In the genomic region with DNA sequence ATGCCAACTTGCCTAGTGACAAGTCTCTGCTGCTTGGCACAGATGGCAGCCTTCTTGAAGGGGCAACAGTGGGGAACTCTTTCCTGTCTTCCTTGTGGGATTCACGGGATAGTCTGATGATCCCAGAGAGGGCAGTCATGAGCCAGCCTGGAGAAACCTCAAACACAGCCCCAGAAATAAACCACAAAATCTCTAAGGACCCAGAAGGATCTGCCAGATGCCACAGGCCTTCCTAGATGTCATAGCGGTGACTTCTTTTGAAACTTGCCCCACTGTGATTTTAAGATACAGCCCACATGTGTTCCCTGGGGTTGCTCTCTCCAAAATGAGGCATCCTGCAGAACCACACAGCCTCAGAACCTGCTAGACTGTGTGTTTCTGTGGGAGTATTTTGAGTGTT, we compare ENCODE assay signal across 21 cellular contexts.
"Had no signal": no experiment of that assay in that cellular context is flagged by ENCODE, and none has a peak within 500 bp of the region (broad histone marks: within the 10 kb centered on the region; RNA-seq: fewer than 3 reads in every experiment).

No MANE protein-coding gene starts in this region.

- H3K4me1 ChIP-seq: left ventricle myocardium inferior, pancreas, prostate gland, spleen, suprapubic skin, tibial artery, uterus had no signal

- ATAC-seq: naive thymus-derived CD8-positive, alpha-beta T cell; pancreas; right cardiac atrium; sciatic nerve; stimulated activated effector memory CD8-positive, alpha-beta T cell treated with anti-CD3 and anti-CD28 coated beads, Interleukin-12 subunit alpha, Interleukin-12 subunit beta, amount 100 ng/mL, for 72 hours had no signal

- H3K36me3 ChIP-seq: left ventricle myocardium inferior, pancreas, prostate gland, spleen, suprapubic skin, thoracic aorta, tibial artery, uterus had no signal

- H3K4me3 ChIP-seq: hepatocyte, left ventricle myocardium inferior, lung, pancreas, prostate gland, spleen, suprapubic skin, thoracic aorta, tibial artery, uterus had no signal

- H3K27me3 ChIP-seq: hepatocyte, pancreas, spleen, suprapubic skin, tibial artery, uterus had no signal

- H3K79me2 ChIP-seq: hepatocyte had no signal

- H3K4me2 ChIP-seq: hepatocyte had no signal

- DNase-seq: islet precursor cell; left ventricle myocardium inferior; mesendoderm; naive thymus-derived CD8-positive, alpha-beta T cell; pancreas; posterior cingulate gyrus; retina; right cardiac atrium; small intestine; spleen; stimulated activated CD4-positive, alpha-beta T cell treated with anti-CD3 and anti-CD28 coated beads, Interleukin-4, amount 100 ng/mL, for 24 hours; stimulated activated naive CD4-positive, alpha-beta T cell; tibial artery; uterus had no signal

- H2AFZ ChIP-seq: hepatocyte had no signal

- H3K9me3 ChIP-seq: left ventricle myocardium inferior, pancreas, prostate gland, spleen, suprapubic skin, thoracic aorta, tibial artery, uterus had no signal

- H3K27ac ChIP-seq: hepatocyte, left ventricle myocardium inferior, pancreas, prostate gland, spleen, suprapubic skin, thoracic aorta, tibial artery, uterus had no signal
